ENCODE assay signal across 1 cellular context in the genomic region with DNA sequence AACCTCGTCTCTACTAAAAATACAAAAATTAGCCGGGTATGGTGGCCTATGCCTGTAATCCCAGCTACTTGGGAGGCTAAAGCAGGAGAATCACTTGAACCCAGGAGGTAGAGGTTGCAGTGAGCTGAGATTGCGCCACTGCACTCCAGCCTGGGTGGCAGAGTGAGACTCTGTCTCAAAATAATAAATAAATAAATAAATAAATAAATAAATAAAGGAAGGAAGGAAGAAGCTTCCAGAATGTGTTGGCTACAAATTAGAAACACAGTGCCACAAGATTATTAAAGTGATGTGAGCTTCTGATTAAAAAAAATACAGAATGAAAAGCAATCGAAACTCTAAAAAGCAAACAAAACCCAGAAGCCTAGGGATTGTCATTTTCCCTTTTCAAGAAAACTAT. TPM values are rescaled to one million over a fixed set of nuclear protein-coding genes. Genes with fewer than 3 reads are reported as not detected.
"Had no signal": no experiment of that assay in that cellular context is flagged by ENCODE, and none has a peak within 500 bp of the region (broad histone marks: within the 10 kb centered on the region; RNA-seq: fewer than 3 reads in every experiment).

No MANE protein-coding gene starts in this region.

RNA-seq across cellular contexts. Expression of a gene that starts 30.4 kb away (rescaled TPM):
- total RNA-seq: GM12878 had no signal

RNA-seq across cellular contexts. Expression of a gene that starts 52.3 kb away (rescaled TPM):
- total RNA-seq: GM12878 had no signal
- polyA plus RNA-seq: GM12878 had no signal
